In the genomic region with DNA sequence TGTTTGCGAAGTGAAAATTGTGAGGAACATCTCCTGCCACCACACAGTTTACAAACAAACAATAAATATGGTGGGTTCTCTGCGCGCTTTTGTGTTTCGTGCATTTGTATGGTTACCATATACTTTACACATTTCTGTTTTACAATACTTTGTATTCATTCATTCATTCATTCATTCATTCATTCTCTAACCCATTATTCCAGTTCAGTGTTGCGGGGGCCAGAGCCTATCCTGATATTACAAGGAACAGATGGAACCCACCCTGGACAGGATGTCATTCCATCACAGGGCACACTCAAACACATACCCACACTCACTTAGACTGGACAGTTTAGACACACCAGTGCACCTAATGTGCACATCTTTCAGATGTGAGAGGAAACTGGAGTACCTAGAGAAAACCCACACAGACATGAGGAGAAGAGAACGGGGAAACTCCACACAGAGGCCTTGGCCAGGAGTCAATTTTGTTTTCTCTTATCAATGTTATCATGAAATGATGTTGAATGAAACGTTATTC, we compare ENCODE assay signal across 1 cellular context.
TF ChIP-seq lines count a peak whose summit lies in the region.

No MANE protein-coding gene starts in this region.

TF ChIP-seq in A549, 52 proteins besides CTCF, POLR2A, EP300 and RAD21 (continued from another document):
- TF ChIP-seq ZSCAN20 (CRISPR knock-in tag; IDR thresholded peaks at IDR 0.05) (no peak), BHLHE40 (IDR thresholded peaks at IDR 0.05; ENCODE audit: low read depth, low read length) (no peak), MYC (IDR thresholded peaks at IDR 0.05; ENCODE audit: borderline replicate concordance, low read length) (no peak), JUN (IDR thresholded peaks at IDR 0.05) (no peak), ATOH8 (CRISPR knock-in tag; IDR thresholded peaks at IDR 0.05; ENCODE audit: low read depth) (no peak), ELK1 (IDR thresholded peaks at IDR 0.05; ENCODE audit: low read depth, low read length) (no peak), SREBF2 (IDR thresholded peaks at IDR 0.05) (no peak), PBX3 (IDR thresholded peaks at IDR 0.05) (no peak)
